10 cellular contexts compared by ENCODE assay signal in the genomic region with DNA sequence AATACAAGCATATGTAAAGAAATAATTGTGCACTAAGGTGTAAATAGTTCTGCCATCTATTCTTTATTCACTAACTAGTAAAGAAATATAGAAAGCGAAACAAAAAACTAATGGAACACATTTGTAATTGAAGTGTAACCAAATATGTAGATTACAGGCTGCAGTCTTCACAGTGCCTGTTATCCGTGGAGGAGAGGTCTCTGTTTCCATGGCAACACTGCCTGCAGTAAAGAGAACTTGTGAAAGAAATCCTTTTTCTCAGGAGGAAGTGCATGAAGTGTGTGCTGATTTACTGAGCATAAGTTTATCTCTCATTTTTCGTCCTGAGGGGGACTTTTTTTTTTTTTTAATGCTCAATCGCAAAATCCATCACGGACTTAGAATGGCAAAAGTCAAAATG.
DNase-seq lines count a peak whose midpoint lies in the region; ATAC-seq lines count a peak whose summit lies in the region.
"Had no signal": no experiment of that assay in that cellular context is flagged by ENCODE, and none has a peak within 500 bp of the region (broad histone marks: within the 10 kb centered on the region; RNA-seq: fewer than 3 reads in every experiment).

No MANE protein-coding gene starts in this region.

- DNase-seq in activated CD4-positive, alpha-beta T cell treated with anti-CD3 and anti-CD28 coated beads for 36 hours: no peak
- DNase-seq in activated CD4-positive, alpha-beta T cell treated with anti-CD3 and anti-CD28 coated beads, Interleukin-2, amount 50 U/mL, for 1 hour: no peak
- no peak for DNase-seq in T-helper 2 cell treated with Interferon-gamma antibody and Interleukin-4, amounts not matched to agents 5 μg/mL and 100 μg/mL, for 36 hours (ENCODE audit: low spot score)
- DNase-seq in retina (peak; percentile 47), NCI-H1694 treated with DMSO at 0.1 percent for 48 hours (lab: John Stamatoyannopoulos, UW) (no peak), left ventricle myocardium superior (no peak)
- DNase-seq: activated CD4-positive, alpha-beta T cell treated with anti-CD3 and anti-CD28 coated beads, Interleukin-2, amount 50 U/mL, for 4 hours; substantia nigra had no signal

- no peak overlapping the region for H3K4me3 Mint-ChIP-seq in activated CD4-positive, alpha-beta T cell treated with anti-CD3 and anti-CD28 coated beads for 36 hours
- H3K4me3 Mint-ChIP-seq in T-helper 2 cell treated with Interferon-gamma antibody and Interleukin-4, amounts not matched to agents 5 μg/mL and 100 μg/mL, for 36 hours: no peak overlapping the region

- peaks cover 26% of the 10 kb centered on the region for H3K4me1 Mint-ChIP-seq in activated CD4-positive, alpha-beta T cell treated with anti-CD3 and anti-CD28 coated beads for 36 hours
- H3K4me1 Mint-ChIP-seq in T-helper 2 cell treated with Interferon-gamma antibody and Interleukin-4, amounts not matched to agents 5 μg/mL and 100 μg/mL, for 36 hours (ENCODE audit: low read depth): peaks cover 21% of the 10 kb centered on the region

- H3K36me3 Mint-ChIP-seq in activated CD4-positive, alpha-beta T cell treated with anti-CD3 and anti-CD28 coated beads for 36 hours (ENCODE audit: low read depth): peaks cover 46% of the 10 kb centered on the region
- H3K36me3 Mint-ChIP-seq in T-helper 2 cell treated with Interferon-gamma antibody and Interleukin-4, amounts not matched to agents 5 μg/mL and 100 μg/mL, for 36 hours (ENCODE audit: low read depth): peaks cover 50% of the 10 kb centered on the region

- intact Hi-C loops in activated CD4-positive, alpha-beta T cell treated with anti-CD3 and anti-CD28 coated beads for 36 hours (cut with DNase I, micrococcal nuclease): no loop called here
- intact Hi-C loops in left ventricle myocardium superior (cut with micrococcal nuclease): no loop called here

- peak; percentile 58 for ATAC-seq in activated CD4-positive, alpha-beta T cell treated with anti-CD3 and anti-CD28 coated beads for 36 hours
- ATAC-seq in GM21737 (IDR thresholded peaks at IDR 0.05; ENCODE audit: unreplicated experiment) (peak; percentile 45), HG03442 (IDR thresholded peaks at IDR 0.05; ENCODE audit: unreplicated experiment) (no peak), left ventricle myocardium superior (no peak)

- CTCF ChIA-PET in activated CD4-positive, alpha-beta T cell treated with anti-CD3 and anti-CD28 coated beads for 36 hours (lab: Charles Lee): interaction anchor here (0.9 kb wide), 1 partner anchor 105 kb away, joined by 3 read pairs; no protein-coding TSS in a partner anchor

- H3K9me3 Mint-ChIP-seq in activated CD4-positive, alpha-beta T cell treated with anti-CD3 and anti-CD28 coated beads for 36 hours (ENCODE audit: low read depth): no peaks in the 10 kb centered on the region
- no peaks in the 10 kb centered on the region for H3K9me3 Mint-ChIP-seq in T-helper 2 cell treated with Interferon-gamma antibody and Interleukin-4, amounts not matched to agents 5 μg/mL and 100 μg/mL, for 36 hours

- H3K27ac Mint-ChIP-seq in activated CD4-positive, alpha-beta T cell treated with anti-CD3 and anti-CD28 coated beads for 36 hours: peak overlapping the region; percentile 8
- H3K27ac Mint-ChIP-seq in T-helper 2 cell treated with Interferon-gamma antibody and Interleukin-4, amounts not matched to agents 5 μg/mL and 100 μg/mL, for 36 hours: peak overlapping the region; percentile 15

- H3K27me3 Mint-ChIP-seq in activated CD4-positive, alpha-beta T cell treated with anti-CD3 and anti-CD28 coated beads for 36 hours: no peaks in the 10 kb centered on the region
- no peaks in the 10 kb centered on the region for H3K27me3 Mint-ChIP-seq in T-helper 2 cell treated with Interferon-gamma antibody and Interleukin-4, amounts not matched to agents 5 μg/mL and 100 μg/mL, for 36 hours (ENCODE audit: low read depth)

- POLR2A ChIA-PET in activated CD4-positive, alpha-beta T cell treated with anti-CD3 and anti-CD28 coated beads for 36 hours (lab: Charles Lee): no interaction called here

Comparison
In these comparisons a context has a peak if more than half of its experiments do, and no peak if none do; other contexts are left out.
1. ATAC-seq: peak in activated CD4-positive, alpha-beta T cell treated with anti-CD3 and anti-CD28 coated beads for 36 hours (single experiment) and GM21737 (single experiment); none in HG03442 (single experiment) and left ventricle myocardium superior (single experiment).